ENCODE assay signal across 1 cellular context in the genomic region with DNA sequence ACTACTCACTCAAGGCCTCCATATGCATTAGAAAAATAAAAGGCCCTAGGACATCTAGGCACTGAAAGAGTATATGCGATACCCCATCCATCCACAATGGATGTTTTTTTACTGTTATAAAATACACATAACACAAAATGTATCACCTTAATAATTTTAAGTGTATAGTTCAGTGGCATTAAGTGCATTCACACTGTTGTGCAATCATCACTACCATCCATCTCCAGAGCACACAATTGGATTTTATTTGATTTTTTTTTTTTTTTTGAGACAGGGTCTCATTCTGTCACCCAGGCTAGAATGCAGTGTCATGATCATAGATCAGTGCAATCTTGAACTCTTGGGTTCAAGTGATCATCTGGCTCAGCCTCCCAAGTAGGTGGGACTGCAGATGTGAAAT.
TF ChIP-seq lines count a peak whose summit lies in the region.

No MANE protein-coding gene starts in this region.

TF ChIP-seq in K562, 482 proteins besides CTCF, POLR2A, EP300 and RAD21:
- TF ChIP-seq, protein P1, sequence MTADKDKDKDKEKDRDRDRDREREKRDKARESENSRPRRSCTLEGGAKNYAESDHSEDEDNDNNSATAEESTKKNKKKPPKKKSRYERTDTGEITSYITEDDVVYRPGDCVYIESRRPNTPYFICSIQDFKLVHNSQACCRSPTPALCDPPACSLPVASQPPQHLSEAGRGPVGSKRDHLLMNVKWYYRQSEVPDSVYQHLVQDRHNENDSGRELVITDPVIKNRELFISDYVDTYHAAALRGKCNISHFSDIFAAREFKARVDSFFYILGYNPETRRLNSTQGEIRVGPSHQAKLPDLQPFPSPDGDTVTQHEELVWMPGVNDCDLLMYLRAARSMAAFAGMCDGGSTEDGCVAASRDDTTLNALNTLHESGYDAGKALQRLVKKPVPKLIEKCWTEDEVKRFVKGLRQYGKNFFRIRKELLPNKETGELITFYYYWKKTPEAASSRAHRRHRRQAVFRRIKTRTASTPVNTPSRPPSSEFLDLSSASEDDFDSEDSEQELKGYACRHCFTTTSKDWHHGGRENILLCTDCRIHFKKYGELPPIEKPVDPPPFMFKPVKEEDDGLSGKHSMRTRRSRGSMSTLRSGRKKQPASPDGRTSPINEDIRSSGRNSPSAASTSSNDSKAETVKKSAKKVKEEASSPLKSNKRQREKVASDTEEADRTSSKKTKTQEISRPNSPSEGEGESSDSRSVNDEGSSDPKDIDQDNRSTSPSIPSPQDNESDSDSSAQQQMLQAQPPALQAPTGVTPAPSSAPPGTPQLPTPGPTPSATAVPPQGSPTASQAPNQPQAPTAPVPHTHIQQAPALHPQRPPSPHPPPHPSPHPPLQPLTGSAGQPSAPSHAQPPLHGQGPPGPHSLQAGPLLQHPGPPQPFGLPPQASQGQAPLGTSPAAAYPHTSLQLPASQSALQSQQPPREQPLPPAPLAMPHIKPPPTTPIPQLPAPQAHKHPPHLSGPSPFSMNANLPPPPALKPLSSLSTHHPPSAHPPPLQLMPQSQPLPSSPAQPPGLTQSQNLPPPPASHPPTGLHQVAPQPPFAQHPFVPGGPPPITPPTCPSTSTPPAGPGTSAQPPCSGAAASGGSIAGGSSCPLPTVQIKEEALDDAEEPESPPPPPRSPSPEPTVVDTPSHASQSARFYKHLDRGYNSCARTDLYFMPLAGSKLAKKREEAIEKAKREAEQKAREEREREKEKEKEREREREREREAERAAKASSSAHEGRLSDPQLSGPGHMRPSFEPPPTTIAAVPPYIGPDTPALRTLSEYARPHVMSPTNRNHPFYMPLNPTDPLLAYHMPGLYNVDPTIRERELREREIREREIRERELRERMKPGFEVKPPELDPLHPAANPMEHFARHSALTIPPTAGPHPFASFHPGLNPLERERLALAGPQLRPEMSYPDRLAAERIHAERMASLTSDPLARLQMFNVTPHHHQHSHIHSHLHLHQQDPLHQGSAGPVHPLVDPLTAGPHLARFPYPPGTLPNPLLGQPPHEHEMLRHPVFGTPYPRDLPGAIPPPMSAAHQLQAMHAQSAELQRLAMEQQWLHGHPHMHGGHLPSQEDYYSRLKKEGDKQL (CRISPR knock-in tag; IDR thresholded peaks at IDR 0.05; ENCODE audit: borderline replicate concordance): no peak
- TF ChIP-seq PYGO2 (tag; IDR thresholded peaks at IDR 0.05) (no peak), HMGN3 (IDR thresholded peaks at IDR 0.05; ENCODE audit: borderline replicate concordance, extremely low read depth, insufficient read length, low read depth, low read length) (no peak), SFPQ (IDR thresholded peaks at IDR 0.05; ENCODE audit: low read depth, low read length) (no peak), BCL6 (CRISPR knock-in tag; IDR thresholded peaks at IDR 0.05) (no peak), CHCHD3 (CRISPR knock-in tag; IDR thresholded peaks at IDR 0.05) (no peak), CEBPG (CRISPR knock-in tag; IDR thresholded peaks at IDR 0.05) (no peak), CEBPG (tag; conservative IDR thresholded peaks at IDR 0.05 in 1 of 2, IDR thresholded peaks at IDR 0.05 in 1 of 2) (peak; percentile 23 to 81; a peak in 2 of 4 replicates), ETV6 (IDR thresholded peaks at IDR 0.05; ENCODE audit: borderline replicate concordance in 1 of 2, low read depth in 2 of 2, low read length in 1 of 2) (no peak), ETV6 (CRISPR knock-in tag; IDR thresholded peaks at IDR 0.05; ENCODE audit: borderline replicate concordance) (no peak), RAD51 (IDR thresholded peaks at IDR 0.05; ENCODE audit: borderline replicate concordance, low read depth) (no peak), ZNF347 (CRISPR knock-in tag; IDR thresholded peaks at IDR 0.05; ENCODE audit: low read depth) (no peak), CBX2 (IDR thresholded peaks at IDR 0.05; ENCODE audit: insufficient read depth, low read length, poor library complexity, severe bottlenecking) (no peak), DIDO1 (tag; IDR thresholded peaks at IDR 0.05; ENCODE audit: low read depth) (no peak), ZNF586 (CRISPR knock-in tag; conservative IDR thresholded peaks at IDR 0.05) (no peak), CEBPB (tag; IDR thresholded peaks at IDR 0.05) (peak; percentile 85), TCF7L2 (IDR thresholded peaks at IDR 0.05; ENCODE audit: low read depth, low read length) (no peak), C11orf30 (IDR thresholded peaks at IDR 0.05; ENCODE audit: low read depth) (no peak)
- TF ChIP-seq, protein P2, sequence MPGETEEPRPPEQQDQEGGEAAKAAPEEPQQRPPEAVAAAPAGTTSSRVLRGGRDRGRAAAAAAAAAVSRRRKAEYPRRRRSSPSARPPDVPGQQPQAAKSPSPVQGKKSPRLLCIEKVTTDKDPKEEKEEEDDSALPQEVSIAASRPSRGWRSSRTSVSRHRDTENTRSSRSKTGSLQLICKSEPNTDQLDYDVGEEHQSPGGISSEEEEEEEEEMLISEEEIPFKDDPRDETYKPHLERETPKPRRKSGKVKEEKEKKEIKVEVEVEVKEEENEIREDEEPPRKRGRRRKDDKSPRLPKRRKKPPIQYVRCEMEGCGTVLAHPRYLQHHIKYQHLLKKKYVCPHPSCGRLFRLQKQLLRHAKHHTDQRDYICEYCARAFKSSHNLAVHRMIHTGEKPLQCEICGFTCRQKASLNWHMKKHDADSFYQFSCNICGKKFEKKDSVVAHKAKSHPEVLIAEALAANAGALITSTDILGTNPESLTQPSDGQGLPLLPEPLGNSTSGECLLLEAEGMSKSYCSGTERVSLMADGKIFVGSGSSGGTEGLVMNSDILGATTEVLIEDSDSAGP (CRISPR knock-in tag; IDR thresholded peaks at IDR 0.05): no peak
